7 cellular contexts compared by ENCODE assay signal in genomic region chr7:101733713-101734475, GRCh38.
A peak's percentile ranks its signal among the peaks of the same experiment; 100 is the strongest.
DNase-seq lines count a peak whose midpoint lies in the region; ATAC-seq and TF ChIP-seq lines count a peak whose summit lies in the region.

No MANE protein-coding gene starts in this region.

- H3K27ac Mint-ChIP-seq in nephron, result peak overlapping the region; percentile 8 to 72 (median 54)

- H3K9me3 Mint-ChIP-seq in nephron, result no peaks in the 10 kb centered on the region

- DNase-seq in H4 (ENCODE audit: low spot score), result peak; percentile 83
- DNase-seq in NOMO-1 treated with dmso at 0.1 percent for 144 hours (lab: John Stamatoyannopoulos, UW; ENCODE audit: unreplicated experiment), result peak; percentile 40
- no peak for DNase-seq in epithelial cell of proximal tubule (ENCODE audit: low read depth)
- no peak for DNase-seq in activated CD4-positive, alpha-beta T cell treated with anti-CD3 and anti-CD28 coated beads for 4 hours

- peaks cover 11% of the 10 kb centered on the region for H3K27me3 Mint-ChIP-seq in nephron (ENCODE audit: low read depth)

- H3K36me3 Mint-ChIP-seq in nephron (ENCODE audit: low read depth), result no peaks in the 10 kb centered on the region

- H3K4me1 Mint-ChIP-seq in nephron, result peaks cover 29% of the 10 kb centered on the region

- TF ChIP-seq CTCF in epithelial cell of proximal tubule (conservative IDR thresholded peaks at IDR 0.05; ENCODE audit: low read depth, low read length), result no peak
- no peak for TF ChIP-seq CTCF in nephron (IDR thresholded peaks at IDR 0.05; ENCODE audit: unreplicated experiment in 3 of 3)

- peak overlapping the region; percentile 45 for H3K4me3 ChIP-seq in epithelial cell of proximal tubule (ENCODE audit: low read depth, low read length)

- no peak for ATAC-seq in GM19395 (IDR thresholded peaks at IDR 0.05; ENCODE audit: unreplicated experiment)
- ATAC-seq in HG03045 (IDR thresholded peaks at IDR 0.05; ENCODE audit: unreplicated experiment), result no peak

- H3K4me3 Mint-ChIP-seq in nephron, result peak overlapping the region in 2 of 3 experiments; percentile 33 to 40

Comparison
In these comparisons a context has a peak if more than half of its experiments do, and no peak if none do; other contexts are left out.
1. DNase-seq: peak in H4 (single experiment) and NOMO-1 treated with dmso at 0.1 percent for 144 hours (single experiment); none in epithelial cell of proximal tubule (single experiment) and activated CD4-positive, alpha-beta T cell treated with anti-CD3 and anti-CD28 coated beads for 4 hours (0 of 2).